In the genomic region with DNA sequence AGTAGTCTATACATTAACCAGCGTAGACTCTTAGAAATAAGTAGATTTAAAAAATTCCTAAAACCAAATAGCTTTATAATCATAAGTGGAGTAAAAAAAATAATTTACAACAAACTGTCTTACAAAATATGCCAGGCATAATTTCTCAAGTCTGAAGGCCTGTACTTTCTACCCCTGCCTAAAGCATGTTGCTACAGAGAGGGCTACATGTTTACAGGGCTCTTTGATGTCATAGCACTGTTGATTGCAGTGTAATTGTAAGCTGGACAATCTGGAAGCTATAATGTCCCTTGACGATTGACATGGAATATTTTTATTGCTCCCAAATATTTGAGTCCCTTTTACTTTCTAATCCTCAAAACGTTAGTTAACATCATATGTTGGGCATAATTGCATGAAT, we compare ENCODE assay signal across 31 cellular contexts.
"Had no signal": no experiment of that assay in that cellular context is flagged by ENCODE, and none has a peak within 500 bp of the region (broad histone marks: within the 10 kb centered on the region; RNA-seq: fewer than 3 reads in every experiment).

No MANE protein-coding gene starts in this region.

- H3K27me3 Mint-ChIP-seq: naive thymus-derived CD8-positive, alpha-beta T cell; natural killer cell treated with Interleukin-12 subunit alpha and Interleukin-12 subunit beta and Interleukin-15 and Interleukin-18, amount 100 ng/mL, for 72 hours; stimulated activated memory B cell treated with anti-CD40 and anti-IgM and Interleukin-4, amounts not matched to agents 10 μg/mL and 1 μg/mL and 100 μg/mL, for 72 hours; stimulated activated naive CD8-positive, alpha-beta T cell treated with anti-CD3 and anti-CD28 coated beads, Interleukin-15, amount 100 ng/mL, for 72 hours; type B pancreatic cell had no signal

- ATAC-seq: naive thymus-derived CD8-positive, alpha-beta T cell; natural killer cell treated with Interleukin-12 subunit alpha and Interleukin-12 subunit beta and Interleukin-15 and Interleukin-18, amount 100 ng/mL, for 72 hours; pancreas; sciatic nerve; stimulated activated memory B cell treated with anti-CD40 and anti-IgM and Interleukin-4, amounts not matched to agents 10 μg/mL and 1 μg/mL and 100 μg/mL, for 72 hours; stimulated activated naive CD8-positive, alpha-beta T cell treated with anti-CD3 and anti-CD28 coated beads, Interleukin-15, amount 100 ng/mL, for 72 hours; stimulated activated naive CD8-positive, alpha-beta T cell treated with anti-CD3 and anti-CD28 coated beads, Interleukin-15, Interleukin-2, amounts not matched to agents 100 U/mL and 50 U/mL, for 24 hours; upper lobe of right lung had no signal

- H3K27ac ChIP-seq: neutrophil, pancreas, prostate gland, right atrium auricular region, skin epidermis, spleen, suprapubic skin, testis, tibial artery, transverse colon, upper lobe of right lung, uterus had no signal

- H3K36me3 ChIP-seq: neutrophil, pancreas, prostate gland, right atrium auricular region, spleen, suprapubic skin, tibial artery, transverse colon, upper lobe of right lung, uterus had no signal

- H3K4me3 Mint-ChIP-seq: naive thymus-derived CD8-positive, alpha-beta T cell; natural killer cell treated with Interleukin-12 subunit alpha and Interleukin-12 subunit beta and Interleukin-15 and Interleukin-18, amount 100 ng/mL, for 72 hours; nephron progenitor cell; neural crest cell; stimulated activated memory B cell treated with anti-CD40 and anti-IgM and Interleukin-4, amounts not matched to agents 10 μg/mL and 1 μg/mL and 100 μg/mL, for 72 hours; stimulated activated naive CD8-positive, alpha-beta T cell treated with anti-CD3 and anti-CD28 coated beads, Interleukin-15, amount 100 ng/mL, for 72 hours; type B pancreatic cell had no signal

- H3K4me1 Mint-ChIP-seq: naive thymus-derived CD8-positive, alpha-beta T cell; neural crest cell; stimulated activated memory B cell treated with anti-CD40 and anti-IgM and Interleukin-4, amounts not matched to agents 10 μg/mL and 1 μg/mL and 100 μg/mL, for 72 hours; stimulated activated naive CD8-positive, alpha-beta T cell treated with anti-CD3 and anti-CD28 coated beads, Interleukin-15, amount 100 ng/mL, for 72 hours had no signal

- H3K9me3 ChIP-seq: neutrophil, pancreas, prostate gland, right atrium auricular region, spleen, suprapubic skin, testis, tibial artery, transverse colon, upper lobe of right lung, uterus had no signal

- H3K9me3 Mint-ChIP-seq: nephron progenitor cell; neural crest cell; stimulated activated memory B cell treated with anti-CD40 and anti-IgM and Interleukin-4, amounts not matched to agents 10 μg/mL and 1 μg/mL and 100 μg/mL, for 72 hours; stimulated activated naive CD8-positive, alpha-beta T cell treated with anti-CD3 and anti-CD28 coated beads, Interleukin-15, amount 100 ng/mL, for 72 hours; type B pancreatic cell had no signal

- H3K36me3 Mint-ChIP-seq: naive thymus-derived CD8-positive, alpha-beta T cell; natural killer cell treated with Interleukin-12 subunit alpha and Interleukin-12 subunit beta and Interleukin-15 and Interleukin-18, amount 100 ng/mL, for 72 hours; stimulated activated memory B cell treated with anti-CD40 and anti-IgM and Interleukin-4, amounts not matched to agents 10 μg/mL and 1 μg/mL and 100 μg/mL, for 72 hours had no signal

- H3K4me1 ChIP-seq: pancreas, prostate gland, right atrium auricular region, spleen, suprapubic skin, testis, tibial artery, transverse colon, upper lobe of right lung, uterus had no signal

- FAIRE-seq: pancreas had no signal

- DNase-seq: naive thymus-derived CD8-positive, alpha-beta T cell; nephron progenitor cell; nucleus accumbens; pancreas; retina; spleen; stimulated activated CD4-positive, alpha-beta T cell treated with anti-CD3 and anti-CD28 coated beads, Interleukin-12 subunit alpha, Interleukin-12 subunit beta, amount 100 ng/mL, for 4 hours; stimulated activated CD4-positive, alpha-beta T cell treated with anti-CD3 and anti-CD28 coated beads, Interleukin-1b, Interleukin-23, amount 100 ng/mL, for 48 hours; stimulated activated CD4-positive, alpha-beta T cell treated with anti-CD3 and anti-CD28 coated beads, Interleukin-4, amount 100 ng/mL, for 1 hour; stimulated activated CD4-positive, alpha-beta T cell treated with anti-CD3 and anti-CD28 coated beads, Interleukin-4, amount 100 ng/mL, for 4 hours; stimulated activated CD8-positive, alpha-beta memory T cell treated with anti-CD3 and anti-CD28 coated beads, Interleukin-4, amount 100 ng/mL, for 48 hours; stimulated activated naive CD4-positive, alpha-beta T cell; stimulated activated naive CD8-positive, alpha-beta T cell treated with anti-CD3 and anti-CD28 coated beads, Interleukin-15, amount 100 ng/mL, for 72 hours; stimulated activated naive CD8-positive, alpha-beta T cell treated with anti-CD3 and anti-CD28 coated beads, Interleukin-15, Interleukin-2, amounts not matched to agents 100 U/mL and 50 U/mL, for 24 hours; substantia nigra; testis; tibial artery; transverse colon; upper lobe of right lung; uterus had no signal

- H3K4me3 ChIP-seq: pancreas, prostate gland, right atrium auricular region, skin epidermis, smooth muscle cell, spleen, suprapubic skin, testis, tibial artery, transverse colon, upper lobe of right lung, uterus had no signal

- H3K27ac Mint-ChIP-seq: naive thymus-derived CD8-positive, alpha-beta T cell; natural killer cell treated with Interleukin-12 subunit alpha and Interleukin-12 subunit beta and Interleukin-15 and Interleukin-18, amount 100 ng/mL, for 72 hours; nephron progenitor cell; stimulated activated memory B cell treated with anti-CD40 and anti-IgM and Interleukin-4, amounts not matched to agents 10 μg/mL and 1 μg/mL and 100 μg/mL, for 72 hours; stimulated activated naive CD8-positive, alpha-beta T cell treated with anti-CD3 and anti-CD28 coated beads, Interleukin-15, amount 100 ng/mL, for 72 hours; type B pancreatic cell had no signal
